In genomic region chr1:66924756-66925557, GRCh38 we compare ENCODE assay signal across 1 cellular context.
TF ChIP-seq lines count a peak whose summit lies in the region.

Gene DNAI4 (minus strand): TSS chr1:66924856. CDS start chr1:66924831, 25 bp downstream.
Gene MIER1 (plus strand): TSS chr1:66924990. CDS start chr1:66925029, 39 bp downstream.

TF ChIP-seq in WTC11, 78 proteins besides CTCF, POLR2A, EP300 and RAD21 (continued from another document):
- TF ChIP-seq, protein P1, sequence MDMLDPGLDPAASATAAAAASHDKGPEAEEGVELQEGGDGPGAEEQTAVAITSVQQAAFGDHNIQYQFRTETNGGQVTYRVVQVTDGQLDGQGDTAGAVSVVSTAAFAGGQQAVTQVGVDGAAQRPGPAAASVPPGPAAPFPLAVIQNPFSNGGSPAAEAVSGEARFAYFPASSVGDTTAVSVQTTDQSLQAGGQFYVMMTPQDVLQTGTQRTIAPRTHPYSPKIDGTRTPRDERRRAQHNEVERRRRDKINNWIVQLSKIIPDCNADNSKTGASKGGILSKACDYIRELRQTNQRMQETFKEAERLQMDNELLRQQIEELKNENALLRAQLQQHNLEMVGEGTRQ (CRISPR knock-in tag; IDR thresholded peaks at IDR 0.05) = 0 out of 2 replicates have a peak, but pooled peaks have one; percentile 23
- TF ChIP-seq ZNF396 (CRISPR knock-in tag; IDR thresholded peaks at IDR 0.05; ENCODE audit: borderline replicate concordance) = no peak
- no peak for TF ChIP-seq RORB (CRISPR knock-in tag; IDR thresholded peaks at IDR 0.05)
- peak; percentile 61; the same call in 1 of the 2 replicates for TF ChIP-seq ZNF232 (CRISPR knock-in tag; IDR thresholded peaks at IDR 0.05)
- TF ChIP-seq NR1H2 (CRISPR knock-in tag; IDR thresholded peaks at IDR 0.05) = no peak
- peak; percentile 36; the same call in 1 of the 2 replicates for TF ChIP-seq ETV6 (CRISPR knock-in tag; IDR thresholded peaks at IDR 0.05)
- TF ChIP-seq, protein P2, sequence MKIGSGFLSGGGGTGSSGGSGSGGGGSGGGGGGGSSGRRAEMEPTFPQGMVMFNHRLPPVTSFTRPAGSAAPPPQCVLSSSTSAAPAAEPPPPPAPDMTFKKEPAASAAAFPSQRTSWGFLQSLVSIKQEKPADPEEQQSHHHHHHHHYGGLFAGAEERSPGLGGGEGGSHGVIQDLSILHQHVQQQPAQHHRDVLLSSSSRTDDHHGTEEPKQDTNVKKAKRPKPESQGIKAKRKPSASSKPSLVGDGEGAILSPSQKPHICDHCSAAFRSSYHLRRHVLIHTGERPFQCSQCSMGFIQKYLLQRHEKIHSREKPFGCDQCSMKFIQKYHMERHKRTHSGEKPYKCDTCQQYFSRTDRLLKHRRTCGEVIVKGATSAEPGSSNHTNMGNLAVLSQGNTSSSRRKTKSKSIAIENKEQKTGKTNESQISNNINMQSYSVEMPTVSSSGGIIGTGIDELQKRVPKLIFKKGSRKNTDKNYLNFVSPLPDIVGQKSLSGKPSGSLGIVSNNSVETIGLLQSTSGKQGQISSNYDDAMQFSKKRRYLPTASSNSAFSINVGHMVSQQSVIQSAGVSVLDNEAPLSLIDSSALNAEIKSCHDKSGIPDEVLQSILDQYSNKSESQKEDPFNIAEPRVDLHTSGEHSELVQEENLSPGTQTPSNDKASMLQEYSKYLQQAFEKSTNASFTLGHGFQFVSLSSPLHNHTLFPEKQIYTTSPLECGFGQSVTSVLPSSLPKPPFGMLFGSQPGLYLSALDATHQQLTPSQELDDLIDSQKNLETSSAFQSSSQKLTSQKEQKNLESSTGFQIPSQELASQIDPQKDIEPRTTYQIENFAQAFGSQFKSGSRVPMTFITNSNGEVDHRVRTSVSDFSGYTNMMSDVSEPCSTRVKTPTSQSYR (CRISPR knock-in tag; IDR thresholded peaks at IDR 0.05) = peak; percentile 75
- TF ChIP-seq NFYB (CRISPR knock-in tag; conservative IDR thresholded peaks at IDR 0.05; ENCODE audit: low read depth) = peak; percentile 73
- peak; percentile 78; the same call in 1 of the 2 replicates for TF ChIP-seq SMAD3 (CRISPR knock-in tag; IDR thresholded peaks at IDR 0.05; ENCODE audit: borderline replicate concordance)
- no peak for TF ChIP-seq RELA (CRISPR knock-in tag; IDR thresholded peaks at IDR 0.05; ENCODE audit: borderline replicate concordance)
- TF ChIP-seq JAZF1 (CRISPR knock-in tag; IDR thresholded peaks at IDR 0.05) = no peak
- no peak for TF ChIP-seq SMAD4 (CRISPR knock-in tag; IDR thresholded peaks at IDR 0.05)
- 0 out of 2 replicates have a peak, but pooled peaks have one; percentile 30 for TF ChIP-seq ZBTB21 (CRISPR knock-in tag; IDR thresholded peaks at IDR 0.05; ENCODE audit: borderline replicate concordance)
- 0 out of 2 replicates have a peak, but pooled peaks have one; percentile 7 for TF ChIP-seq ZNF219 (CRISPR knock-in tag; IDR thresholded peaks at IDR 0.05; ENCODE audit: borderline replicate concordance)
- TF ChIP-seq TEAD1 (CRISPR knock-in tag; IDR thresholded peaks at IDR 0.05) = peak; percentile 15; the same call in 1 of the 2 replicates
- no peak for TF ChIP-seq TEAD4 (CRISPR knock-in tag; IDR thresholded peaks at IDR 0.05)
